ENCODE assay signal across 25 cellular contexts in genomic region chr15:42733027-42733426, GRCh38.
"Had no signal": no experiment of that assay in that cellular context is flagged by ENCODE, and none has a peak within 500 bp of the region (broad histone marks: within the 10 kb centered on the region; RNA-seq: fewer than 3 reads in every experiment).

No MANE protein-coding gene starts in this region.

- DNase-seq: activated CD4-positive, alpha-beta T cell treated with anti-CD3 and anti-CD28 coated beads for 48 hours; activated CD4-positive, alpha-beta T cell treated with anti-CD3 and anti-CD28 coated beads, Interleukin-2, amount 50 U/mL, for 4 hours; activated CD4-positive, CD25-positive, alpha-beta regulatory T cell treated with anti-CD3 and anti-CD28 coated beads, Interleukin-2, amount 50 U/mL, for 72 hours; activated CD8-positive, alpha-beta T cell treated with anti-CD3 and anti-CD28 coated beads, Interleukin-2, amount 10 ng/mL, durations not matched to agents 7 days and 5 days; activated gamma-delta T cell treated with Interleukin-2 at 50 U/mL for 16 hours; activated naive CD4-positive, alpha-beta T cell treated with anti-CD3 and anti-CD28 coated beads, Interleukin-2, amount 50 U/mL, for 16 hours; activated naive CD8-positive, alpha-beta T cell treated with anti-CD3 and anti-CD28 coated beads, Interleukin-2, amount 10 ng/mL, durations not matched to agents 7 days and 5 days; activated T-cell treated with anti-CD3 and anti-CD28 coated beads, Interleukin-2, amount 50 U/mL, for 48 hours; Kasumi-1; KBM-7; NCI-H1105 treated with DMSO at 0.1 percent for 48 hours; NCI-H1436 treated with DMSO at 0.1 percent for 48 hours; NCI-H187; NCI-H2081; NCI-H510A treated with DMSO at 0.1 percent for 48 hours; NCI-H69; NK-92 treated with Interleukin-12 subunit alpha and Interleukin-12 subunit beta, amount 100 ng/mL, for 24 hours; PC-3; SHP77 treated with DMSO at 0.1 percent for 48 hours; T-helper 9 cell had no signal

- ATAC-seq: activated CD8-positive, alpha-beta T cell treated with anti-CD3 and anti-CD28 coated beads, Interleukin-2, amount 10 ng/mL, durations not matched to agents 7 days and 5 days; PC-3; WTC11 had no signal

- H3K9me3 ChIP-seq: adrenal gland had no signal

- H3K27ac Mint-ChIP-seq: activated CD8-positive, alpha-beta T cell treated with anti-CD3 and anti-CD28 coated beads, Interleukin-2, amount 10 ng/mL, durations not matched to agents 7 days and 5 days; activated naive CD8-positive, alpha-beta T cell treated with anti-CD3 and anti-CD28 coated beads, Interleukin-2, amount 10 ng/mL, durations not matched to agents 7 days and 5 days; activated T-helper 2 cell treated with anti-CD3 and anti-CD28 coated beads, Interferon-gamma antibody, Interleukin-2, Interleukin-4, amounts not matched to agents 10 μg/mL and 5 μg/mL and 100 μg/mL, durations not matched to agents 14 hours and 24 hours and 36 hours; T-helper 1 cell treated with Interleukin-12 subunit alpha and Interleukin-12 subunit beta and Interleukin-4 antibody, amounts not matched to agents 30 μg/mL and 1 μg/mL, for 36 hours; WTC11 had no signal

- H3K4me3 Mint-ChIP-seq: activated CD8-positive, alpha-beta T cell treated with anti-CD3 and anti-CD28 coated beads, Interleukin-2, amount 10 ng/mL, durations not matched to agents 7 days and 5 days; activated naive CD8-positive, alpha-beta T cell treated with anti-CD3 and anti-CD28 coated beads, Interleukin-2, amount 10 ng/mL, durations not matched to agents 7 days and 5 days; central memory CD8-positive, alpha-beta T cell; T-helper 1 cell treated with Interleukin-12 subunit alpha and Interleukin-12 subunit beta and Interleukin-4 antibody, amounts not matched to agents 30 μg/mL and 1 μg/mL, for 36 hours; WTC11 had no signal

- H3K9me3 Mint-ChIP-seq: activated naive CD8-positive, alpha-beta T cell treated with anti-CD3 and anti-CD28 coated beads, Interleukin-2, amount 10 ng/mL, durations not matched to agents 7 days and 5 days; activated T-helper 2 cell treated with anti-CD3 and anti-CD28 coated beads, Interferon-gamma antibody, Interleukin-2, Interleukin-4, amounts not matched to agents 10 μg/mL and 5 μg/mL and 100 μg/mL, durations not matched to agents 14 hours and 24 hours and 36 hours; central memory CD8-positive, alpha-beta T cell; T-helper 1 cell treated with Interleukin-12 subunit alpha and Interleukin-12 subunit beta and Interleukin-4 antibody, amounts not matched to agents 30 μg/mL and 1 μg/mL, for 36 hours; WTC11 had no signal

- H3K27ac ChIP-seq: adrenal gland had no signal

- H3K27me3 Mint-ChIP-seq: activated naive CD8-positive, alpha-beta T cell treated with anti-CD3 and anti-CD28 coated beads, Interleukin-2, amount 10 ng/mL, durations not matched to agents 7 days and 5 days; central memory CD8-positive, alpha-beta T cell had no signal

- H3K4me3 ChIP-seq: adrenal gland had no signal

- H3K27me3 ChIP-seq: adrenal gland had no signal
